24 cellular contexts compared by ENCODE assay signal in genomic region chr21:15781986-15782385, GRCh38.
"Had no signal": no experiment of that assay in that cellular context is flagged by ENCODE, and none has a peak within 500 bp of the region (broad histone marks: within the 10 kb centered on the region; RNA-seq: fewer than 3 reads in every experiment).

No MANE protein-coding gene starts in this region.

- FAIRE-seq: astrocyte had no signal

- H3K4me3 Mint-ChIP-seq: activated B cell treated with CpG ODN at 0.5 μM for 24 hours; activated CD4-positive, alpha-beta T cell treated with anti-CD3 and anti-CD28 coated beads, Interleukin-2, amount 10 ng/mL, durations not matched to agents 24 days and 14 days; activated naive CD4-positive, alpha-beta T cell treated with anti-CD3 and anti-CD28 coated beads for 36 hours; activated naive CD8-positive, alpha-beta T cell; activated T-cell treated with anti-CD3 and anti-CD28 coated beads, Interleukin-2, amount 50 U/mL, for 4 hours; activated T-helper 17 cell treated with anti-CD3 and anti-CD28 coated beads, Interleukin-2, amount 50 U/mL, for 72 hours; brain; T-helper 17 cell had no signal

- DNase-seq: activated B cell treated with CpG ODN at 0.5 μM for 24 hours; activated CD4-positive, alpha-beta T cell treated with anti-CD3 and anti-CD28 coated beads for 1 hour; activated CD4-positive, alpha-beta T cell treated with anti-CD3 and anti-CD28 coated beads, Interleukin-2, amount 10 ng/mL, durations not matched to agents 24 days and 14 days; activated CD4-positive, alpha-beta T cell treated with anti-CD3 and anti-CD28 coated beads, Interleukin-2, amount 50 U/mL, for 48 hours; activated gamma-delta T cell; activated naive CD4-positive, alpha-beta T cell treated with anti-CD3 and anti-CD28 coated beads for 36 hours; activated T-cell treated with anti-CD3 and anti-CD28 coated beads, Interleukin-2, amount 50 U/mL, for 4 hours; amygdala; NCI-H1092 treated with DMSO at 0.1 percent for 48 hours; NCI-H1436; NCI-H1694 treated with DMSO at 0.1 percent for 48 hours; NCI-H2029 treated with DMSO at 0.1 percent for 48 hours; NCI-H345; NCI-H510A; NCI-H526 treated with DMSO at 0.1 percent for 48 hours; NCI-H82; SHP77 treated with DMSO at 0.1 percent for 48 hours; T-helper 17 cell; T-helper 9 cell had no signal

- H3K9me3 Mint-ChIP-seq: activated B cell treated with CpG ODN at 0.5 μM for 24 hours; activated naive CD4-positive, alpha-beta T cell treated with anti-CD3 and anti-CD28 coated beads for 36 hours had no signal

- H3K9ac ChIP-seq: KMS-11 had no signal

- H3K27me3 Mint-ChIP-seq: activated B cell treated with CpG ODN at 0.5 μM for 24 hours; activated CD4-positive, alpha-beta T cell treated with anti-CD3 and anti-CD28 coated beads, Interleukin-2, amount 10 ng/mL, durations not matched to agents 24 days and 14 days; activated naive CD8-positive, alpha-beta T cell; activated T-helper 17 cell treated with anti-CD3 and anti-CD28 coated beads, Interleukin-2, amount 50 U/mL, for 72 hours; brain; T-helper 17 cell had no signal

- H3K4me2 ChIP-seq: KMS-11 had no signal

- H3K27ac ChIP-seq: KMS-11 had no signal

- H3K27ac Mint-ChIP-seq: activated B cell treated with CpG ODN at 0.5 μM for 24 hours; activated CD4-positive, alpha-beta T cell treated with anti-CD3 and anti-CD28 coated beads, Interleukin-2, amount 10 ng/mL, durations not matched to agents 24 days and 14 days; activated naive CD4-positive, alpha-beta T cell treated with anti-CD3 and anti-CD28 coated beads for 36 hours; activated naive CD8-positive, alpha-beta T cell; activated T-helper 17 cell treated with anti-CD3 and anti-CD28 coated beads, Interleukin-2, amount 50 U/mL, for 72 hours; brain; T-helper 17 cell had no signal

- ATAC-seq: activated T-cell treated with anti-CD3 and anti-CD28 coated beads, Interleukin-2, amount 50 U/mL, for 4 hours; activated T-helper 17 cell treated with anti-CD3 and anti-CD28 coated beads, Interleukin-2, amount 50 U/mL, for 72 hours; T-helper 17 cell had no signal

- H3K4me1 Mint-ChIP-seq: brain had no signal
